In the genomic region with DNA sequence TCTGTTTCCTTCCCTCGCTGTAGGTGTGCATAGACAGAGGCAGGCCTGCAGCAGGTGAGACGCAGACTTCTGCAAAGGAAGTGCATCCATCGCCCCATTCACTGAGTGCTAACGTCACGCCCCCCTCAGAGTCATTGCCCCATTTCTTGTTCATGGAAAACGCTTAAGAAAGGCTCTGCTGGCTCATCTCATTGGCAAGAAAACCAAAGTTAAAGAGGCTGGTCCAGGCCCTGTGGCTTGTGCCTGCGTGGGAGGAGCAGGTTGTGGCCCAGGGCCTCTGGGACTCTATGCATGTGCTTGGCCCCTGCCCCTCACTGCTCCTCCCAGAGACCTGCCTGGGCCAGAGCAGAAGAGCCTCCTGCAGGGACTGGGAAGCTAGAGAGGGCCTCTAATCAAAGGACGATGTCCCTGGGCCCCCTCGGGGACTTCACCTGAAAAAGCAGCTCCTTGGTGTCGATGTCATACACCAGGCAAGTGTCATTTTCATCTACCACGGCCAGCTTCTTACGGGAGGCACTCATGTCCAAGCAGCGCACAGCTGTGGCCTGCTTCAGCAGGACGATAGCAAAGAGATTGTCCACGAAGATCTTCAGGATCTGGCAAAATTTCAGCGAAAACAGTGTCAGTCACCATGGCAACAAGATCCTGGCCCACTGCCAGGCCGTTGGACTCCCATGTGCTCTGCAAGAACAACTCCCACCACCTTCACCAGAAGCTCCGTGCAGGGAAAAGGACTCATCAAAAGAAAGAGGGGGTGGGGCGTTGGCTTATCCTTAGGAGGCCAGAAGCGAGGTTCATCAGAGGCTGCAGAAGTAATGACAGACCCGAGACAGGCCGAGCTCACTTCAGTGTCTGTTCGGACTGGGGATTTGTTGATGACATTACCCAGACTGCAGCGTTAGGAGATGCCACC, we compare ENCODE assay signal across 8 cellular contexts. TPM values are rescaled to one million over a fixed set of nuclear protein-coding genes. Genes with fewer than 3 reads are reported as not detected.
DNase-seq lines count a peak whose midpoint lies in the region; ATAC-seq and TF ChIP-seq lines count a peak whose summit lies in the region.
"Not testable (repeated sequence)": the region's sequence is repeated elsewhere in the genome, so short reads cannot be mapped to it uniquely, and the experiment has no call there.

No MANE protein-coding gene starts in this region.

- not testable (repeated sequence) for H3K27me3 ChIP-seq in HL-60 (ENCODE audit: insufficient read depth, poor library complexity, severe bottlenecking); spleen (replicated peaks in 1 of 7)

- peaks cover 2 to 21% (median 15%) of the 10 kb centered on the region in 8 donors for H3K9me3 ChIP-seq in spleen

- not testable (repeated sequence) for H3K4me3 ChIP-seq in HL-60 (replicated peaks; ENCODE audit: insufficient read depth, low read length); choroid plexus epithelial cell (ENCODE audit: low read depth, low read length); spleen

- not testable (repeated sequence) for TF ChIP-seq POLR2A in spleen (IDR thresholded peaks at IDR 0.05)

- H3K27me3 Mint-ChIP-seq in WTC11 (ENCODE audit: low read depth); mesothelial cell of epicardium (ENCODE audit: low read depth): not testable (repeated sequence)

- intact Hi-C loops in Right ventricle myocardium inferior (cut with DNase I); spleen (cut with DNase I; ENCODE audit: low total_unique reads): not testable (repeated sequence)

- WGBS in spleen, 5 donors = 50 to 67% (median 55%) methylated on average over 18 to 23 of the region's 24 CpGs

- H3K36me3 ChIP-seq in spleen = not testable (repeated sequence)

- H3K4me1 Mint-ChIP-seq in WTC11 = peaks cover 15% of the 10 kb centered on the region
- H3K4me1 Mint-ChIP-seq in mesothelial cell of epicardium = peaks cover 15% of the 10 kb centered on the region

- 0 out of 2 replicates have a peak overlapping the region, but pooled peaks have one; percentile 45 for H3K27ac Mint-ChIP-seq in WTC11
- H3K27ac Mint-ChIP-seq in mesothelial cell of epicardium = peak overlapping the region; percentile 80

- not testable (repeated sequence) for TF ChIP-seq CTCF in HL-60 (IDR thresholded peaks at IDR 0.05; ENCODE audit: insufficient read depth, low read length); WTC11 (IDR thresholded peaks at IDR 0.05); choroid plexus epithelial cell (conservative IDR thresholded peaks at IDR 0.05; ENCODE audit: low read depth, low read length); mesothelial cell of epicardium (IDR thresholded peaks at IDR 0.05; ENCODE audit: unreplicated experiment); spleen (IDR thresholded peaks at IDR 0.05 in 8 of 11, conservative IDR thresholded peaks at IDR 0.05 in 3 of 11)

- DNase-seq in Ammon's horn (ENCODE audit: low spot score) (peak; percentile 39), HL-60 (ENCODE audit: low read depth in 1 of 2, low spot score in 1 of 2) (peak; percentile 87 to 88), NCI-H69 (lab: John Stamatoyannopoulos, UW) (peak; percentile 19), choroid plexus epithelial cell (ENCODE audit: low read depth) (peak; percentile 73), mesothelial cell of epicardium (ENCODE audit: low spot score in 2 of 2, unreplicated experiment in 2 of 2) (peak; percentile 58 to 86), spleen (peak; percentile 53)
- not testable (repeated sequence) for DNase-seq in WTC11 (ENCODE audit: low spot score); Right ventricle myocardium inferior (ENCODE audit: missing footprints)

- POLR2A ChIA-PET in WTC11 (lab: Charles Lee) = not testable (repeated sequence)

- CTCF ChIA-PET in WTC11 (lab: Charles Lee) = interaction anchor here (1.2 to 1.5 kb wide), 3 partner anchors 20 to 274 kb away, joined by 3 read pairs; no protein-coding TSS in a partner anchor

- H3K4me1 ChIP-seq in spleen = peaks cover 0 to 15% (median 6%) of the 10 kb centered on the region in 6 donors

- ATAC-seq in WTC11 (peak; percentile 43), Right ventricle myocardium inferior (peak; percentile 51)

- H3K4me3 Mint-ChIP-seq in WTC11 = not testable (repeated sequence)
- peak overlapping the region; percentile 24 for H3K4me3 Mint-ChIP-seq in mesothelial cell of epicardium

- H3K27ac ChIP-seq in HL-60 (replicated peaks) (peak overlapping the region; percentile 82), spleen (peak overlapping the region in 4 of 8 donors; percentile 28 to 51 (median 38))

- H3K36me3 Mint-ChIP-seq in WTC11 (peaks cover 15% of the 10 kb centered on the region), mesothelial cell of epicardium (peaks cover 13% of the 10 kb centered on the region)

- H3K9me3 Mint-ChIP-seq in WTC11 = peaks cover 23% of the 10 kb centered on the region
- peaks cover 13% of the 10 kb centered on the region for H3K9me3 Mint-ChIP-seq in mesothelial cell of epicardium

RNA-seq across cellular contexts. Expression of a gene that starts 14.3 kb away (rescaled TPM):
- total RNA-seq in WTC11 (2021) (31.2 to 35.2 TPM (median 31.8 TPM) in 3 replicates), Right ventricle myocardium inferior (42.0 TPM), mesothelial cell of epicardium (54.9 to 61.8 TPM (median 61.8 TPM) in 3 replicates), spleen (10 to 100 TPM; 39.6 to 52.8 (median 49.2) TPM)
- 10 to 100 TPM; 18.8 to 31.9 (median 25.0) TPM for polyA plus RNA-seq in spleen
